In the genomic region with DNA sequence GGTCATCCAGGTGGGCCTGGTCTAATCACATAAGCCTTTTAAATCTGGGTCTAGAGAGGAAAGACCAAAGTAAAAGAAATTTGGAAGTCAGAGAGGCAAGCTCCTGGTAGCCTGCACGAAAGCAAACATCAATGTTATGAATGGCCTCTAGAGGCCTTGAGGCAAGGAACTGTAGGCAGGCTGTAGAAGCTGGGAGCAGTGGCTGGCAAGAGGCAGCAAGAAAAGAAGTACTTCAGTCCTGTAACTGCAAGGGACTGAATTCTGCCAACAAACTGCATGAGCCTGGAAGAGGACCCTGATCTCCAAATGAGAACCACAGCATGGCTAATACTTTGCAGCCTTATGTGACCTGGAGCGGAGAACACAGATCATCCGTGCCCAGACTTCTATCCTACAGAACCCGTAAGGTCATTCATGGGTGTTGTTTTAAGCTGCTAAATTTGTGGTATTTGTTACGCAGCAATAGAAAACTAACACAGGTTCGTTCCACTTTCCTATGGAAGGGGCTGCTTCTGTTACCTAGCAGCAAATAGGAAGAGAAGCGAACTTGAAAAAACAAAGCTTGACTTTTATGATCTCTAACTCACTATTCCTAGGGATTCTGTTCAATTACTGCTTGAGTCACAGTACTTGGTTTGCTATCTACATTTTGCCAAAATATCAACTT, we compare ENCODE assay signal across 8 cellular contexts. TPM values are rescaled to one million over a fixed set of nuclear protein-coding genes. Genes with fewer than 3 reads are reported as not detected.
DNase-seq lines count a peak whose midpoint lies in the region; ATAC-seq and TF ChIP-seq lines count a peak whose summit lies in the region.

No MANE protein-coding gene starts in this region.

- peak overlapping the region; percentile 95 for H3K4me3 Mint-ChIP-seq in activated naive CD8-positive, alpha-beta T cell treated with anti-CD3 and anti-CD28 coated beads, Interleukin-2, amount 50 U/mL, for 24 hours

- H3K27me3 ChIP-seq in right lobe of liver (no peaks in the 10 kb centered on the region), vagina (no peaks in the 10 kb centered on the region)

- intact Hi-C loops in right lobe of liver (cut with DNase I): no loop called here
- intact Hi-C loops in vagina (cut with DNase I): no loop called here

- no peaks in the 10 kb centered on the region for H3K27me3 Mint-ChIP-seq in activated naive CD8-positive, alpha-beta T cell treated with anti-CD3 and anti-CD28 coated beads, Interleukin-2, amount 50 U/mL, for 24 hours

- peak; percentile 17 for DNase-seq in stimulated activated CD4-positive, alpha-beta T cell treated with anti-CD3 and anti-CD28 coated beads, Interleukin-1b, Interleukin-23, amount 100 ng/mL, for 48 hours
- DNase-seq in stimulated activated CD4-positive, alpha-beta T cell treated with anti-CD3 and anti-CD28 coated beads, Interleukin-2, amount 100 ng/mL, for 48 hours: no peak
- DNase-seq in activated naive CD8-positive, alpha-beta T cell treated with anti-CD3 and anti-CD28 coated beads, Interleukin-2, amount 50 U/mL, for 24 hours: no peak
- DNase-seq in right lobe of liver (no peak), vagina (ENCODE audit: extremely low spot score in 2 of 2) (no peak), GM10248 (ENCODE audit: extremely low spot score) (no peak), NCI-H446 treated with DMSO at 0.1 percent for 48 hours (lab: John Stamatoyannopoulos, UW) (no peak)

- peak overlapping the region; percentile 96 to 100 (median 99) for H3K4me3 ChIP-seq in right lobe of liver
- H3K4me3 ChIP-seq in vagina: peak overlapping the region; percentile 82

- H3K9me3 Mint-ChIP-seq in activated naive CD8-positive, alpha-beta T cell treated with anti-CD3 and anti-CD28 coated beads, Interleukin-2, amount 50 U/mL, for 24 hours: no peaks in the 10 kb centered on the region

- H3K36me3 Mint-ChIP-seq in activated naive CD8-positive, alpha-beta T cell treated with anti-CD3 and anti-CD28 coated beads, Interleukin-2, amount 50 U/mL, for 24 hours (ENCODE audit: low read depth): peaks cover 27% of the 10 kb centered on the region

- H3K36me3 ChIP-seq in right lobe of liver: no peaks in the 10 kb centered on the region
- no peaks in the 10 kb centered on the region for H3K36me3 ChIP-seq in vagina

- TF ChIP-seq CTCF in right lobe of liver (IDR thresholded peaks at IDR 0.05): no peak
- no peak for TF ChIP-seq CTCF in vagina (IDR thresholded peaks at IDR 0.05)
- no peak for TF ChIP-seq CTCF in GM10248 (IDR thresholded peaks at IDR 0.05; ENCODE audit: control extremely low read depth, extremely low read depth, low read depth, missing control alignments)

- CTCF ChIA-PET in GM10248 (lab: Yijun Ruan, JAX): interaction anchor here (1.1 to 4.1 kb wide), 5 partner anchors 8 to 26 kb away, joined by 4 to 13 read pairs (median 5); no protein-coding TSS in a partner anchor

- peaks cover 63% of the 10 kb centered on the region for H3K4me1 Mint-ChIP-seq in activated naive CD8-positive, alpha-beta T cell treated with anti-CD3 and anti-CD28 coated beads, Interleukin-2, amount 50 U/mL, for 24 hours

- peak overlapping the region; percentile 93 for H3K27ac Mint-ChIP-seq in activated naive CD8-positive, alpha-beta T cell treated with anti-CD3 and anti-CD28 coated beads, Interleukin-2, amount 50 U/mL, for 24 hours

- POLR2A ChIA-PET in GM10248 (lab: Yijun Ruan, JAX): interaction anchor here (0.7 to 1.0 kb wide), 3 partner anchors 13 to 247 kb away, joined by 3 read pairs; partner anchors contain the start of gene KDM3A

- 66% methylated on average over 7 of the region's 7 CpGs for WGBS in right lobe of liver (ENCODE audit: insufficient coverage, low coverage, low lambda C conversion rate, missing lambda C conversion rate)

- ATAC-seq in activated naive CD8-positive, alpha-beta T cell treated with anti-CD3 and anti-CD28 coated beads, Interleukin-2, amount 50 U/mL, for 24 hours: no peak
- ATAC-seq in right lobe of liver (no peak), GM19463 (IDR thresholded peaks at IDR 0.05; ENCODE audit: unreplicated experiment) (no peak)

- H3K9me3 ChIP-seq in right lobe of liver (no peaks in the 10 kb centered on the region), vagina (no peaks in the 10 kb centered on the region)

- TF ChIP-seq POLR2A in right lobe of liver (IDR thresholded peaks at IDR 0.05): no peak
- TF ChIP-seq POLR2A in vagina (IDR thresholded peaks at IDR 0.05): no peak

- H3K27ac ChIP-seq in right lobe of liver (peak overlapping the region in 2 of 3 donors; percentile 92 to 93), vagina (peak overlapping the region; percentile 95)

- H3K4me1 ChIP-seq in right lobe of liver: peaks cover 0 to 28% (median 11%) of the 10 kb centered on the region in 4 donors
- H3K4me1 ChIP-seq in vagina: peaks cover 36% of the 10 kb centered on the region

RNA-seq across cellular contexts. Expression of gene IMMT, which starts 1.2 kb away (rescaled TPM):
- total RNA-seq in right lobe of liver: 10 to 100 TPM; 48.9 to 56.9 (median 52.5) TPM
- total RNA-seq in vagina: 51.8 TPM

RNA-seq across cellular contexts. Expression of gene MRPL35, which starts 5.2 kb away (rescaled TPM):
- total RNA-seq in right lobe of liver: 10 to 100 TPM; 21.1 to 42.2 (median 24.1) TPM
- total RNA-seq in vagina: 11.0 TPM
